ENCODE assay signal across 17 cellular contexts in genomic region chr12:42502671-42503070, GRCh38.
A peak's percentile ranks its signal among the peaks of the same experiment; 100 is the strongest.
DNase-seq lines count a peak whose midpoint lies in the region; TF ChIP-seq lines count a peak whose summit lies in the region.
"Had no signal": no experiment of that assay in that cellular context is flagged by ENCODE, and none has a peak within 500 bp of the region (broad histone marks: within the 10 kb centered on the region; RNA-seq: fewer than 3 reads in every experiment).

No MANE protein-coding gene starts in this region.

- H3K27me3 Mint-ChIP-seq in nephron (ENCODE audit: low read depth): no peaks in the 10 kb centered on the region
- peaks cover 5% of the 10 kb centered on the region for H3K27me3 Mint-ChIP-seq in neural progenitor cell (ENCODE audit: insufficient read depth, low read depth)
- H3K27me3 Mint-ChIP-seq: B cell had no signal

- H3K4me3 ChIP-seq in Loucy (ENCODE audit: low read length, poor library complexity, severe bottlenecking) (no peak overlapping the region), adipocyte (ENCODE audit: low read length) (no peak overlapping the region), neural progenitor cell (no peak overlapping the region)
- H3K4me3 ChIP-seq: BLaER1 treated with 17β-estradiol and CSF1 and Interleukin-3, amounts not matched to agents 10 nM and 100 nM; GM12878; GM23338 had no signal

- H2AFZ ChIP-seq in Loucy (ENCODE audit: low read length) (peak overlapping the region; percentile 52; the same call in 1 of the 2 replicates), neural progenitor cell (replicated peaks) (no peak overlapping the region)
- H2AFZ ChIP-seq: GM23338 had no signal

- TF ChIP-seq CTCF in Loucy (conservative IDR thresholded peaks at IDR 0.05; ENCODE audit: low read length): no peak
- no peak for TF ChIP-seq CTCF in nephron (IDR thresholded peaks at IDR 0.05; ENCODE audit: unreplicated experiment in 3 of 3)
- TF ChIP-seq CTCF in neural progenitor cell (IDR thresholded peaks at IDR 0.05): no peak

- no peaks in the 10 kb centered on the region for H3K9me3 Mint-ChIP-seq in nephron
- no peaks in the 10 kb centered on the region for H3K9me3 Mint-ChIP-seq in neural progenitor cell
- H3K9me3 Mint-ChIP-seq: CD8-positive, alpha-beta T cell; GM23338 had no signal

- H3K9ac ChIP-seq in Loucy (ENCODE audit: low read depth, low read length, poor library complexity, severe bottlenecking): no peak overlapping the region
- H3K9ac ChIP-seq in adipocyte (ENCODE audit: low read length): no peak overlapping the region
- no peak overlapping the region for H3K9ac ChIP-seq in neural progenitor cell
- H3K9ac ChIP-seq: BLaER1 treated with 17β-estradiol and CSF1 and Interleukin-3, amounts not matched to agents 10 nM and 100 nM had no signal

- no peak overlapping the region for H3K4me2 ChIP-seq in Loucy (ENCODE audit: low read depth, low read length, poor library complexity, severe bottlenecking)
- H3K4me2 ChIP-seq in neural progenitor cell: no peak overlapping the region
- H3K4me2 ChIP-seq: BLaER1 treated with 17β-estradiol and CSF1 and Interleukin-3, amounts not matched to agents 10 nM and 100 nM; GM23338 had no signal

- peak overlapping the region; percentile 83 to 87 (median 85) for H3K27ac Mint-ChIP-seq in nephron
- H3K27ac Mint-ChIP-seq in neural progenitor cell: no peak overlapping the region
- H3K27ac Mint-ChIP-seq: B cell; CD8-positive, alpha-beta T cell; GM23338 had no signal

- peak overlapping the region in 1 of 3 experiments; percentile 21 for H3K4me3 Mint-ChIP-seq in nephron
- H3K4me3 Mint-ChIP-seq in neural progenitor cell: no peak overlapping the region
- H3K4me3 Mint-ChIP-seq: B cell; CD8-positive, alpha-beta T cell; GM23338 had no signal

- H3K9me3 ChIP-seq in Loucy (ENCODE audit: insufficient read depth, low read depth, low read length): no peaks in the 10 kb centered on the region
- H3K9me3 ChIP-seq in adipocyte (ENCODE audit: control insufficient read depth, low read length): no peaks in the 10 kb centered on the region
- no peaks in the 10 kb centered on the region for H3K9me3 ChIP-seq in neural progenitor cell (ENCODE audit: low read depth)
- H3K9me3 ChIP-seq: BLaER1 treated with 17β-estradiol and CSF1 and Interleukin-3, amounts not matched to agents 10 nM and 100 nM had no signal

- H3K9me2 ChIP-seq in Loucy (replicated peaks; ENCODE audit: low read depth, low read length): no peaks in the 10 kb centered on the region

- H3K79me2 ChIP-seq in Loucy (ENCODE audit: insufficient read depth, low read length): no peaks in the 10 kb centered on the region
- no peaks in the 10 kb centered on the region for H3K79me2 ChIP-seq in neural progenitor cell (ENCODE audit: low read depth)

- H3K4me1 ChIP-seq in Loucy (ENCODE audit: insufficient read depth, low read length, poor library complexity, severe bottlenecking) (no peaks in the 10 kb centered on the region), adipocyte (ENCODE audit: control insufficient read depth, insufficient read depth, low read length) (no peaks in the 10 kb centered on the region), neural progenitor cell (no peaks in the 10 kb centered on the region)

- H3K36me3 ChIP-seq in Loucy (ENCODE audit: insufficient read depth, low read length): no peaks in the 10 kb centered on the region
- no peaks in the 10 kb centered on the region for H3K36me3 ChIP-seq in adipocyte (ENCODE audit: control insufficient read depth, insufficient read depth, low read length, severe bottlenecking)
- no peaks in the 10 kb centered on the region for H3K36me3 ChIP-seq in neural progenitor cell
- H3K36me3 ChIP-seq: BLaER1 treated with 17β-estradiol and CSF1 and Interleukin-3, amounts not matched to agents 10 nM and 100 nM had no signal

- H3K27ac ChIP-seq in neural progenitor cell: no peak overlapping the region
- H3K27ac ChIP-seq: BLaER1 treated with 17β-estradiol and CSF1 and Interleukin-3, amounts not matched to agents 10 nM and 100 nM; HL-60 had no signal

- H3F3A ChIP-seq in Loucy (ENCODE audit: low read depth): no peaks in the 10 kb centered on the region
- H3F3A ChIP-seq in neural progenitor cell (ENCODE audit: low read depth): no peaks in the 10 kb centered on the region

- H4K20me1 ChIP-seq in Loucy (ENCODE audit: insufficient read depth, low read length, poor library complexity, severe bottlenecking) (no peaks in the 10 kb centered on the region), neural progenitor cell (ENCODE audit: low read depth) (no peaks in the 10 kb centered on the region)
- H4K20me1 ChIP-seq: BLaER1 treated with 17β-estradiol and CSF1 and Interleukin-3, amounts not matched to agents 10 nM and 100 nM had no signal

- H3K36me3 Mint-ChIP-seq in nephron (ENCODE audit: low read depth) (peaks cover 10% of the 10 kb centered on the region), neural progenitor cell (no peaks in the 10 kb centered on the region)
- H3K36me3 Mint-ChIP-seq: CD8-positive, alpha-beta T cell had no signal

- H3K27me3 ChIP-seq in Loucy (ENCODE audit: insufficient read depth, low read length, poor library complexity, severe bottlenecking): no peaks in the 10 kb centered on the region
- no peaks in the 10 kb centered on the region for H3K27me3 ChIP-seq in adipocyte (replicated peaks; ENCODE audit: control insufficient read depth, insufficient read depth, low read length)
- H3K27me3 ChIP-seq in neural progenitor cell: no peaks in the 10 kb centered on the region
- H3K27me3 ChIP-seq: BLaER1 treated with 17β-estradiol and CSF1 and Interleukin-3, amounts not matched to agents 10 nM and 100 nM had no signal

- DNase-seq in adipocyte (ENCODE audit: low read depth) (peak; percentile 56), fibroblast of gingiva (ENCODE audit: low read depth) (peak; percentile 44), NCI-H510A treated with DMSO at 0.1 percent for 48 hours (lab: John Stamatoyannopoulos, UW) (no peak), kidney glomerular epithelial cell (lab: John Stamatoyannopoulos, UW) (no peak), HCEC 1CT (no peak), neural progenitor cell (ENCODE audit: low spot score) (no peak)
- DNase-seq: Calu3; CD8-positive, alpha-beta T cell; DMS79 treated with DMSO at 0.1 percent for 48 hours; H7 had no signal

- H3K4me1 Mint-ChIP-seq in nephron (peaks cover 57% of the 10 kb centered on the region), neural progenitor cell (peaks cover 9% of the 10 kb centered on the region)
- H3K4me1 Mint-ChIP-seq: B cell had no signal

Comparison
In these comparisons a context has a peak if more than half of its experiments do, and no peak if none do; other contexts are left out.
1. DNase-seq: peak in adipocyte (single experiment) and fibroblast of gingiva (single experiment); none in NCI-H510A treated with DMSO at 0.1 percent for 48 hours (single experiment), kidney glomerular epithelial cell (single experiment), HCEC 1CT (single experiment) and neural progenitor cell (single experiment).